In the genomic region with DNA sequence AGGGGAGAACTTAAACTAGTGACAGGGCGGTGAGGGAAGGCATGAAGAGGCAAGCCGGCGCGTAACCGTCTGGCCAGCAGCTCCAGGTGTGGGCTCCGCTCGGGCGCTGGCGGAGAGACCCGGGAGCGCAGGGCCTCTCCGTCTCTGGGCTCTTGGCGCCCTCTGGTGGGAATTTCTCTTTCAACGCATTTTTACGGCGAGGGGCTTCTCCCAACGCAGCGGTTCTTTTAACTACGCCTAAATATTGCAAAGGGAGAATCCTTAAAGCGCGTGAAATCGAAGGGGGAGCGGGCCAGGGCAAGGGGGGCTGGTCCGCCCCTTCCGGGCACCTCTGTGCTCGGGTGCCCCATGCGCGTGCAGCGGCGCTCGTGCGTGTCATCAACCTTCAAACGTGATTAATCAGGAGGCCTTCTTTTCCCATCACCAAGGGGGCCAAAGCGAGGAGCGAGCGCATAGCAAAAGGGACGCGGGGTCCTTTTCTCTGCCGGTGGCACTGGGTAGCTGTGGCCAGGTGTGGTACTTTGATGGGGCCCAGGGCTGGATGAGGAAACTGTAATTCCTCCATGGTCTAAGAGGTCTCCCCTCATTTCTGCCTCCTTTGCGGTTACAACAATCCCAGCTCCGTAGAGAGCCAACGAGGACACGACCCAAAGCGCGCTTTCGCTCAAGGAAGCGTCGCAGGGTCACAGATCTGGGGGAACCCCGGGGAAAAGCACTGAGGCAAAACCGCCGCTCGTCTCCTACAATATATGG, we compare ENCODE assay signal across 8 cellular contexts. TPM values are rescaled to one million over a fixed set of nuclear protein-coding genes. Genes with fewer than 3 reads are reported as not detected.
A peak's percentile ranks its signal among the peaks of the same experiment; 100 is the strongest.
DNase-seq lines count a peak whose midpoint lies in the region; ATAC-seq and TF ChIP-seq lines count a peak whose summit lies in the region.

No MANE protein-coding gene starts in this region.

- 1 to 2% (median 1%) methylated on average over 52 of the region's 52 CpGs for WGBS in psoas muscle, 3 donors

- H3K27ac ChIP-seq in SJCRH30 (no peak overlapping the region), psoas muscle (no peak overlapping the region)

- peak; percentile 68 for TF ChIP-seq CTCF in psoas muscle (IDR thresholded peaks at IDR 0.05)

- DNase-seq in NCI-H1417 (lab: John Stamatoyannopoulos, UW) (peak; percentile 59 to 83 (median 75)), NCI-H1417 treated with DMSO at 0.1 percent for 48 hours (lab: John Stamatoyannopoulos, UW) (no peak), M059J (ENCODE audit: low read depth) (peak; percentile 56), SJCRH30 (peak; percentile 73 to 89), left cardiac atrium (peak; percentile 57), psoas muscle (peak; percentile 51 to 67), cortex of kidney (lab: John Stamatoyannopoulos, UW) (no peak)
- peak; percentile 71 for DNase-seq in activated naive CD4-positive, alpha-beta T cell treated with anti-CD3 and anti-CD28 coated beads, Interleukin-2, amount 50 U/mL, for 16 hours

- intact Hi-C loops in left cardiac atrium (cut with DNase I) (loop anchor here (5.0 to 10.0 kb wide), 3 partner anchors 331 to 579 kb away; no protein-coding TSS in a partner anchor), psoas muscle (cut with DNase I) (loop anchor here (2.0 to 10.0 kb wide), 4 partner anchors 111 to 491 kb away; no protein-coding TSS in a partner anchor)

- peak; percentile 64 to 70 for ATAC-seq in left cardiac atrium
- ATAC-seq in psoas muscle: peak; percentile 65 to 79 (median 74)

- no peaks in the 10 kb centered on the region for H3K27me3 ChIP-seq in SJCRH30
- H3K27me3 ChIP-seq in psoas muscle (ENCODE audit: insufficient read depth in 3 of 3, low read length in 2 of 3): peaks cover 3 to 84% (median 46%) of the 10 kb centered on the region in 3 donors

- H3K9me3 ChIP-seq in SJCRH30 (replicated peaks): no peaks in the 10 kb centered on the region
- H3K9me3 ChIP-seq in psoas muscle: no peaks in the 10 kb centered on the region

- H3K4me1 ChIP-seq in SJCRH30: peaks cover 6% of the 10 kb centered on the region; the same call in 1 of the 2 replicates
- peaks cover 43% of the 10 kb centered on the region for H3K4me1 ChIP-seq in psoas muscle

- H3K36me3 ChIP-seq in SJCRH30 (no peaks in the 10 kb centered on the region), psoas muscle (ENCODE audit: insufficient read depth in 1 of 2, low read depth in 1 of 2) (no peaks in the 10 kb centered on the region)

- peak overlapping the region; percentile 77 for H3K4me3 ChIP-seq in SJCRH30
- peak overlapping the region; percentile 66 for H3K4me3 ChIP-seq in psoas muscle

RNA-seq across cellular contexts. Expression of a gene that starts 0.8 kb away (rescaled TPM):
- 3.0 and 3.6 TPM in 2 replicates for total RNA-seq in M059J (2014; rRNA removed; shearing (Covaris generic))
- 10.4 and 10.9 TPM in 2 replicates for total RNA-seq in SJCRH30 (2014; rRNA removed; shearing (Covaris generic))
- total RNA-seq in left cardiac atrium (not detected), psoas muscle (not detected)
- polyA plus RNA-seq in psoas muscle: under 1 TPM in 1 of 3 donors, not detected in 2; 0.06 TPM

RNA-seq across cellular contexts. Expression of a gene that starts 45.7 kb away (rescaled TPM):
- not detected in 2 replicates for total RNA-seq in M059J (2014; rRNA removed; shearing (Covaris generic))
- 0.68 and 2.1 TPM in 2 replicates for total RNA-seq in SJCRH30 (2014; rRNA removed; shearing (Covaris generic))
- total RNA-seq in left cardiac atrium (1 to 10 TPM; 1.2 TPM), psoas muscle (under 1 TPM in 2 of 4 donors, not detected in 2; 0.54 to 0.64 TPM)
- polyA plus RNA-seq in psoas muscle: under 1 TPM; 0.17 to 0.40 (median 0.24) TPM

Comparison
In these comparisons a context has a peak if more than half of its experiments do, and no peak if none do; other contexts are left out.
1. DNase-seq: peak in NCI-H1417 (3 of 3), M059J (single experiment), SJCRH30 (2 of 2), activated naive CD4-positive, alpha-beta T cell treated with anti-CD3 and anti-CD28 coated beads, Interleukin-2, amount 50 U/mL, for 16 hours (single experiment), left cardiac atrium (single experiment) and psoas muscle (2 of 2); none in NCI-H1417 treated with DMSO at 0.1 percent for 48 hours (single experiment) and cortex of kidney (single experiment).